ENCODE assay signal across 15 cellular contexts in genomic region chr11:2497951-2498350, GRCh38. TPM values are rescaled to one million over a fixed set of nuclear protein-coding genes. Genes with fewer than 3 reads are reported as not detected.
DNase-seq lines count a peak whose midpoint lies in the region; TF ChIP-seq lines count a peak whose summit lies in the region.
"Not testable (repeated sequence)": the region's sequence is repeated elsewhere in the genome, so short reads cannot be mapped to it uniquely, and the experiment has no call there.
"Had no signal": no experiment of that assay in that cellular context is flagged by ENCODE, and none has a peak within 500 bp of the region (broad histone marks: within the 10 kb centered on the region; RNA-seq: fewer than 3 reads in every experiment).

No MANE protein-coding gene starts in this region.

- DNase-seq in CD14-positive monocyte (ENCODE audit: low spot score) (peak; percentile 43), chondrocyte (ENCODE audit: low spot score) (peak; percentile 66), mesenteric fat pad (ENCODE audit: low spot score) (peak; percentile 75), posterior vena cava (ENCODE audit: low spot score) (peak; percentile 57)
- peak; percentile 32 for DNase-seq in activated CD8-positive, alpha-beta memory T cell treated with anti-CD3 and anti-CD28 coated beads for 24 hours

- intact Hi-C loops in CD14-positive monocyte (cut with micrococcal nuclease); posterior vena cava (cut with DNase I): not testable (repeated sequence)

- H3K4me1 Mint-ChIP-seq in CD14-positive monocyte, result peaks cover 12% of the 10 kb centered on the region
- not testable (repeated sequence) for H3K4me1 Mint-ChIP-seq in chondrocyte (ENCODE audit: low read depth)

- H3K9me3 Mint-ChIP-seq in CD14-positive monocyte (peaks cover 42 to 50% (median 45%) of the 10 kb centered on the region in 7 donors), chondrocyte (ENCODE audit: low read depth) (peaks cover 56% of the 10 kb centered on the region)

- H3K27me3 Mint-ChIP-seq in CD14-positive monocyte (ENCODE audit: low read depth in 3 of 3) (peaks cover 4 to 17% (median 6%) of the 10 kb centered on the region in 3 donors), chondrocyte (ENCODE audit: low read depth) (peaks cover 59% of the 10 kb centered on the region)

- H3K36me3 Mint-ChIP-seq in CD14-positive monocyte, result peaks cover 8 to 29% of the 10 kb centered on the region in 2 donors
- not testable (repeated sequence) for H3K36me3 Mint-ChIP-seq in chondrocyte (ENCODE audit: low read depth)

- not testable (repeated sequence) for TF ChIP-seq CTCF in CD14-positive monocyte (IDR thresholded peaks at IDR 0.05); chondrocyte (IDR thresholded peaks at IDR 0.05)

- not testable (repeated sequence) for H3K4me3 Mint-ChIP-seq in CD14-positive monocyte; chondrocyte (ENCODE audit: unreplicated experiment)

- not testable (repeated sequence) for H3K27ac Mint-ChIP-seq in CD14-positive monocyte; chondrocyte (ENCODE audit: unreplicated experiment)

RNA-seq across cellular contexts. Expression of gene KCNQ1, which starts 53.1 kb away (rescaled TPM):
- polyA plus RNA-seq in CD14-positive monocyte, result 10 to 100 TPM; 14.9 to 21.6 TPM
- total RNA-seq in chondrocyte (0.41 TPM in 1 of 3 replicates, not detected in the others), mesenteric fat pad (10.7 TPM), posterior vena cava (1 to 10 TPM; 4.7 to 7.2 TPM)
- total RNA-seq: Daoy had no signal
- polyA plus RNA-seq: BJ had no signal

RNA-seq across cellular contexts. Expression of gene TRPM5, which starts 53.6 kb away (rescaled TPM):
- not detected for polyA plus RNA-seq in CD14-positive monocyte
- total RNA-seq in chondrocyte (not detected in 3 replicates), mesenteric fat pad (not detected), posterior vena cava (not detected)
- total RNA-seq: A172; B cell; CD8-positive, alpha-beta memory T cell; G401; GM12878 had no signal
- polyA plus RNA-seq: A549; BJ; CD4-positive, alpha-beta memory T cell; CD4-positive, CD25-positive, alpha-beta regulatory T cell; CD8-positive, alpha-beta memory T cell; GM12878 had no signal

Comparison
In these comparisons a context has a peak if more than half of its experiments do, and no peak if none do; other contexts are left out.
1. Peak in every context shown above with its lines: DNase-seq.